Comparison of ENCODE assay signal across 29 cellular contexts in the genomic region with DNA sequence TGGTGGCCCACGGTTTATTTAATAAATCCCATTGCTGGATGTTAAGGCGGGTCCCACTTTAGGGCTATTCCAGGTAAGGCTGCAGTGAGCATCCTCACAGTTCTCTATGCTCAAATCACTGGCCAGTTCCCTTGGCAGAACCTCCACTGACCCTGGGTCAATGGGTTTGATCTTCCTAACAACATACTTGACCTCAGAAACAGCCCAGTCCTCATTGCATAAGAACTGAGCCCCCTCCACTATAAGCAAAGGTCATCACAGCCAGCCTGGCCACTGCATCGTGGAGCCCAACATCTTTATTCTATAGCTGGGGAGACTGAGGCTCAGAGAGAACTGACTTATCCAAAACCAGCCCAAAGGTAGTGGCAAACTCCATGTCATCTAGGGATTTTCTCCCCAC. TPM values are rescaled to one million over a fixed set of nuclear protein-coding genes. Genes with fewer than 3 reads are reported as not detected.
"Had no signal": no experiment of that assay in that cellular context is flagged by ENCODE, and none has a peak within 500 bp of the region (broad histone marks: within the 10 kb centered on the region; RNA-seq: fewer than 3 reads in every experiment).

No MANE protein-coding gene starts in this region.

- H3K27ac Mint-ChIP-seq: activated CD4-positive, alpha-beta T cell treated with anti-CD3 and anti-CD28 coated beads, Interleukin-2, amount 10 ng/mL, durations not matched to agents 24 days and 14 days; activated CD8-positive, alpha-beta T cell treated with anti-CD3 and anti-CD28 coated beads, Interleukin-2, amount 10 ng/mL, durations not matched to agents 7 days and 5 days; activated naive CD4-positive, alpha-beta T cell treated with anti-CD3 and anti-CD28 coated beads, Interleukin-2, amount 10 ng/mL, durations not matched to agents 7 days and 5 days; activated naive CD8-positive, alpha-beta T cell; activated naive CD8-positive, alpha-beta T cell treated with anti-CD3 and anti-CD28 coated beads, Interleukin-2, amount 50 U/mL, for 24 hours; T-helper 1 cell treated with Interleukin-12 subunit alpha and Interleukin-12 subunit beta and Interleukin-4 antibody, amounts not matched to agents 30 μg/mL and 1 μg/mL, for 36 hours; T-helper 2 cell treated with Interferon-gamma antibody and Interleukin-4, amounts not matched to agents 5 μg/mL and 100 μg/mL, for 36 hours had no signal

- H3K27me3 ChIP-seq: cardiac muscle cell, Peyer's patch had no signal

- DNase-seq: activated CD4-positive, alpha-beta T cell treated with anti-CD3 and anti-CD28 coated beads, Interleukin-2, amount 10 ng/mL, durations not matched to agents 24 days and 14 days; activated CD4-positive, alpha-beta T cell treated with anti-CD3 and anti-CD28 coated beads, Interleukin-2, amount 50 U/mL, for 4 hours; activated CD8-positive, alpha-beta memory T cell treated with anti-CD3 and anti-CD28 coated beads, Interleukin-2, amount 50 U/mL, for 48 hours; activated CD8-positive, alpha-beta T cell treated with anti-CD3 and anti-CD28 coated beads, Interleukin-2, amount 10 ng/mL, durations not matched to agents 7 days and 5 days; activated effector memory CD4-positive, alpha-beta T cell treated with Interleukin-2 at 50 U/mL for 16 hours; activated naive CD4-positive, alpha-beta T cell treated with anti-CD3 and anti-CD28 coated beads, Interleukin-2, amount 10 ng/mL, durations not matched to agents 7 days and 5 days; activated naive CD8-positive, alpha-beta T cell treated with anti-CD3 and anti-CD28 coated beads, Interleukin-2, amount 50 U/mL, for 24 hours; activated T-cell treated with anti-CD3 and anti-CD28 coated beads, Interleukin-2, amount 50 U/mL, for 48 hours; amniotic stem cell; MM.1S; MV-4-11; NCI-H1092; NCI-H146; NCI-H2081 treated with DMSO at 0.1 percent for 48 hours; NCI-H345; RPMI8226; SHP77 treated with DMSO at 0.1 percent for 48 hours; SK-N-SH had no signal

- H3K4me3 ChIP-seq: cardiac muscle cell, Peyer's patch, SJSA1 had no signal

- H3K27ac ChIP-seq: cardiac muscle cell, KMS-11, Peyer's patch, SJSA1 had no signal

- H3K4me1 ChIP-seq: Peyer's patch, SJSA1 had no signal

- ATAC-seq: activated CD8-positive, alpha-beta T cell treated with anti-CD3 and anti-CD28 coated beads, Interleukin-2, amount 10 ng/mL, durations not matched to agents 7 days and 5 days; activated naive CD8-positive, alpha-beta T cell treated with anti-CD3 and anti-CD28 coated beads, Interleukin-2, amount 50 U/mL, for 24 hours had no signal

- H3K9me3 ChIP-seq: Peyer's patch, SJSA1, SK-N-SH had no signal

- H3K36me3 ChIP-seq: cardiac muscle cell, Peyer's patch, SJSA1 had no signal

- H3K4me3 Mint-ChIP-seq: activated CD4-positive, alpha-beta T cell treated with anti-CD3 and anti-CD28 coated beads, Interleukin-2, amount 10 ng/mL, durations not matched to agents 24 days and 14 days; activated CD8-positive, alpha-beta T cell treated with anti-CD3 and anti-CD28 coated beads, Interleukin-2, amount 10 ng/mL, durations not matched to agents 7 days and 5 days; activated naive CD4-positive, alpha-beta T cell treated with anti-CD3 and anti-CD28 coated beads, Interleukin-2, amount 10 ng/mL, durations not matched to agents 7 days and 5 days; activated naive CD8-positive, alpha-beta T cell; activated naive CD8-positive, alpha-beta T cell treated with anti-CD3 and anti-CD28 coated beads, Interleukin-2, amount 50 U/mL, for 24 hours; T-helper 1 cell treated with Interleukin-12 subunit alpha and Interleukin-12 subunit beta and Interleukin-4 antibody, amounts not matched to agents 30 μg/mL and 1 μg/mL, for 36 hours; T-helper 2 cell treated with Interferon-gamma antibody and Interleukin-4, amounts not matched to agents 5 μg/mL and 100 μg/mL, for 36 hours had no signal

- H3K4me1 Mint-ChIP-seq: activated CD4-positive, alpha-beta T cell treated with anti-CD3 and anti-CD28 coated beads, Interleukin-2, amount 10 ng/mL, durations not matched to agents 24 days and 14 days; activated naive CD4-positive, alpha-beta T cell treated with anti-CD3 and anti-CD28 coated beads, Interleukin-2, amount 10 ng/mL, durations not matched to agents 7 days and 5 days; activated naive CD8-positive, alpha-beta T cell treated with anti-CD3 and anti-CD28 coated beads, Interleukin-2, amount 50 U/mL, for 24 hours had no signal

- H3K9ac ChIP-seq: KMS-11, SK-N-SH had no signal

- H3K36me3 Mint-ChIP-seq: activated naive CD4-positive, alpha-beta T cell treated with anti-CD3 and anti-CD28 coated beads, Interleukin-2, amount 10 ng/mL, durations not matched to agents 7 days and 5 days; activated naive CD8-positive, alpha-beta T cell had no signal

- H3K4me2 ChIP-seq: KMS-11, SK-N-SH had no signal

- H3K9me3 Mint-ChIP-seq: activated CD4-positive, alpha-beta T cell treated with anti-CD3 and anti-CD28 coated beads, Interleukin-2, amount 10 ng/mL, durations not matched to agents 24 days and 14 days; activated naive CD4-positive, alpha-beta T cell treated with anti-CD3 and anti-CD28 coated beads, Interleukin-2, amount 10 ng/mL, durations not matched to agents 7 days and 5 days; activated naive CD8-positive, alpha-beta T cell treated with anti-CD3 and anti-CD28 coated beads, Interleukin-2, amount 50 U/mL, for 24 hours; T-helper 1 cell treated with Interleukin-12 subunit alpha and Interleukin-12 subunit beta and Interleukin-4 antibody, amounts not matched to agents 30 μg/mL and 1 μg/mL, for 36 hours; T-helper 2 cell treated with Interferon-gamma antibody and Interleukin-4, amounts not matched to agents 5 μg/mL and 100 μg/mL, for 36 hours had no signal

- FAIRE-seq: TTC549 had no signal

RNA-seq across cellular contexts. Expression of a gene that starts 4.3 kb away (rescaled TPM):
- total RNA-seq: activated CD4-positive, alpha-beta T cell treated with anti-CD3 and anti-CD28 coated beads, Interleukin-2, amount 10 ng/mL, durations not matched to agents 24 days and 14 days; activated CD8-positive, alpha-beta T cell treated with anti-CD3 and anti-CD28 coated beads, Interleukin-2, amount 10 ng/mL, durations not matched to agents 7 days and 5 days; aorta; cardiac muscle cell; LHCN-M2; NCI-H460; Peyer's patch; SJSA1 had no signal
- polyA plus RNA-seq: cardiac muscle cell, SK-N-SH had no signal

RNA-seq across cellular contexts. Expression of a gene that starts 42.9 kb away (rescaled TPM):
- total RNA-seq: activated CD4-positive, alpha-beta T cell treated with anti-CD3 and anti-CD28 coated beads, Interleukin-2, amount 10 ng/mL, durations not matched to agents 24 days and 14 days; activated CD8-positive, alpha-beta T cell treated with anti-CD3 and anti-CD28 coated beads, Interleukin-2, amount 10 ng/mL, durations not matched to agents 7 days and 5 days; aorta; cardiac muscle cell; LHCN-M2; NCI-H460; Peyer's patch; SJSA1 had no signal
- polyA plus RNA-seq: aorta, cardiac muscle cell, SK-N-SH had no signal
